2 cellular contexts compared by ENCODE assay signal in the genomic region with DNA sequence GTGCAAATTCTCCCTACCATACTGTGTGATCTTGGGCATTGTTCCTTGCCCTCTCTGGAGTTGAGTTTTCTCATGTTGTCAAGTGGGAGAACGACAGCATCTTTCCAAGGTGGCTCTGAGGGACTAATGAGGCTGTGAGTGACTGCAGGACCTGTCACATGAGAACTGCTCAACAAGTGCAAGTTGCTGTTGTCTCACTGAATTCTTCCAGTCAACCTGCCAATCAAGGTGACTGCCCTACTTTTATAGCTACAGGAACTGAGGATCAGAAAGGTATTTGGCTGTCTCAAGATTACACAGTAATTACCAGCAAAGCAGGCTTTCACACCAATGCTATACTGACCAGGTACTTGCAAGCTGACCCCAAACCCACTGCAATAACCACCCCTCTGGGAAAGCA.
TF ChIP-seq lines count a peak whose summit lies in the region.

No MANE protein-coding gene starts in this region.

TF ChIP-seq in IMR-90, 13 proteins besides CTCF, POLR2A, EP300 and RAD21:
- TF ChIP-seq BHLHE40 (IDR thresholded peaks at IDR 0.05; ENCODE audit: low read depth, low read length) = no peak
TF ChIP-seq in IMR-90: peak in this region for 0.

TF ChIP-seq in K562, 482 proteins besides CTCF, POLR2A, EP300 and RAD21:
- TF ChIP-seq PHF8 (IDR thresholded peaks at IDR 0.05; ENCODE audit: borderline replicate concordance, low read length) (peak; percentile 1; the same call in 1 of the 2 replicates), NR2C1 (IDR thresholded peaks at IDR 0.05) (no peak), NR2C1 (tag; IDR thresholded peaks at IDR 0.05) (no peak), TBL1XR1 (IDR thresholded peaks at IDR 0.05; ENCODE audit: low read length in 2 of 2) (no peak)
- TF ChIP-seq, protein P1, sequence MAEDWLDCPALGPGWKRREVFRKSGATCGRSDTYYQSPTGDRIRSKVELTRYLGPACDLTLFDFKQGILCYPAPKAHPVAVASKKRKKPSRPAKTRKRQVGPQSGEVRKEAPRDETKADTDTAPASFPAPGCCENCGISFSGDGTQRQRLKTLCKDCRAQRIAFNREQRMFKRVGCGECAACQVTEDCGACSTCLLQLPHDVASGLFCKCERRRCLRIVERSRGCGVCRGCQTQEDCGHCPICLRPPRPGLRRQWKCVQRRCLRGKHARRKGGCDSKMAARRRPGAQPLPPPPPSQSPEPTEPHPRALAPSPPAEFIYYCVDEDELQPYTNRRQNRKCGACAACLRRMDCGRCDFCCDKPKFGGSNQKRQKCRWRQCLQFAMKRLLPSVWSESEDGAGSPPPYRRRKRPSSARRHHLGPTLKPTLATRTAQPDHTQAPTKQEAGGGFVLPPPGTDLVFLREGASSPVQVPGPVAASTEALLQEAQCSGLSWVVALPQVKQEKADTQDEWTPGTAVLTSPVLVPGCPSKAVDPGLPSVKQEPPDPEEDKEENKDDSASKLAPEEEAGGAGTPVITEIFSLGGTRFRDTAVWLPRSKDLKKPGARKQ (CRISPR knock-in tag; IDR thresholded peaks at IDR 0.05) = no peak
- TF ChIP-seq, protein P2, sequence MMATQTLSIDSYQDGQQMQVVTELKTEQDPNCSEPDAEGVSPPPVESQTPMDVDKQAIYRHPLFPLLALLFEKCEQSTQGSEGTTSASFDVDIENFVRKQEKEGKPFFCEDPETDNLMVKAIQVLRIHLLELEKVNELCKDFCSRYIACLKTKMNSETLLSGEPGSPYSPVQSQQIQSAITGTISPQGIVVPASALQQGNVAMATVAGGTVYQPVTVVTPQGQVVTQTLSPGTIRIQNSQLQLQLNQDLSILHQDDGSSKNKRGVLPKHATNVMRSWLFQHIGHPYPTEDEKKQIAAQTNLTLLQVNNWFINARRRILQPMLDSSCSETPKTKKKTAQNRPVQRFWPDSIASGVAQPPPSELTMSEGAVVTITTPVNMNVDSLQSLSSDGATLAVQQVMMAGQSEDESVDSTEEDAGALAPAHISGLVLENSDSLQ (IDR thresholded peaks at IDR 0.05) = peak; percentile 35
TF ChIP-seq in K562: peak in this region for 2.
